ENCODE assay signal across 14 cellular contexts in the genomic region with DNA sequence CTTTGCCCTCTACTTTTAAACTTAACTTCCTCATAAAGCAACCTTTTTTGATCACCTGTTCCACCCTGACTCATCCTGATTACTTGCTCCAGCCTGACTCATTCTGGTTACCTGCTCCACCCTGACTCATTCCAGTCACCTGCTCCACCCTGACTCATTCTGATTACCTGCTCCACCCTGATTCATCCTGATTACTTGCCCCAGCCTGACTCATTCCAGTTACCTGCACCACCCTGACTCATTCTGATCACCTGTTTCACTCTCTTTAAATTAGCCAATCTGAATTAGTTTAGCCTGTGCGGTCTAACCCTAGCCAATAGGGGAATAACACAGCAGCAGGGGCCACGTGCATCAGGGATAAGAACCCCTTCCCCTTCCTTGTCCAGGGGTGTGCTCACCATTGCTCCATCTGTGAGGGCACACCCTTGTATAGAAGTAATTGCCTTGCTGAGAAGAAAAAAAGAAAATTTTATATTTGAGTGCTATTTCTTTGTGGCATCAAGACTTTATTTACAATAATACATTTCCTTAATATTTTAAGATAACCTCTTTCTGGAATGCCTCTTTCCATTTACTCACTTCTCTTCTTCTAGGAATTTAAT. TPM values are rescaled to one million over a fixed set of nuclear protein-coding genes. Genes with fewer than 3 reads are reported as not detected.
A peak's percentile ranks its signal among the peaks of the same experiment; 100 is the strongest.
DNase-seq lines count a peak whose midpoint lies in the region; ATAC-seq and TF ChIP-seq lines count a peak whose summit lies in the region.
"Had no signal": no experiment of that assay in that cellular context is flagged by ENCODE, and none has a peak within 500 bp of the region (broad histone marks: within the 10 kb centered on the region; RNA-seq: fewer than 3 reads in every experiment).

No MANE protein-coding gene starts in this region.

- H3K36me3 Mint-ChIP-seq in activated naive CD8-positive, alpha-beta T cell treated with anti-CD3 and anti-CD28 coated beads for 36 hours: no peaks in the 10 kb centered on the region
- H3K36me3 Mint-ChIP-seq: activated naive CD8-positive, alpha-beta T cell treated with anti-CD3 and anti-CD28 coated beads, Interleukin-2, amount 10 ng/mL, durations not matched to agents 7 days and 5 days had no signal

- TF ChIP-seq CTCF in RWPE2 (IDR thresholded peaks at IDR 0.05; ENCODE audit: poor library complexity, severe bottlenecking) (no peak), smooth muscle cell (IDR thresholded peaks at IDR 0.05; ENCODE audit: borderline replicate concordance, insufficient read depth, poor library complexity, severe bottlenecking) (no peak)

- no peak overlapping the region for H3K4ac ChIP-seq in mesenchymal stem cell (ENCODE audit: low read depth in 1 of 2, low read length in 2 of 2)

- H3K4me2 ChIP-seq in smooth muscle cell: no peak overlapping the region
- no peak overlapping the region for H3K4me2 ChIP-seq in mesenchymal stem cell (ENCODE audit: low read length, poor library complexity, severe bottlenecking)

- H3K27me3 ChIP-seq in RWPE2 (ENCODE audit: insufficient read depth, poor library complexity, severe bottlenecking) (peaks cover 25% of the 10 kb centered on the region), smooth muscle cell (ENCODE audit: low read depth) (peaks cover 28% of the 10 kb centered on the region), mesenchymal stem cell (ENCODE audit: control insufficient read depth in 1 of 2, insufficient read depth in 1 of 2, low read length in 2 of 2) (peaks cover 20 to 72% of the 10 kb centered on the region in 2 experiments)
- H3K27me3 ChIP-seq: ovary had no signal

- CTCF ChIA-PET in HEK293T (lab: Yijun Ruan, JAX): no interaction called here

- H3K36me3 ChIP-seq in RWPE2 (ENCODE audit: low read depth): no peaks in the 10 kb centered on the region
- no peaks in the 10 kb centered on the region for H3K36me3 ChIP-seq in smooth muscle cell (ENCODE audit: low read depth)
- no peaks in the 10 kb centered on the region for H3K36me3 ChIP-seq in mesenchymal stem cell (ENCODE audit: control insufficient read depth in 1 of 2, insufficient read depth in 2 of 2, low read depth in 1 of 2, low read length in 2 of 2)
- H3K36me3 ChIP-seq: ovary had no signal

- no peak overlapping the region for H2BK12ac ChIP-seq in mesenchymal stem cell (ENCODE audit: low read length in 2 of 2)

- H3K9ac ChIP-seq in smooth muscle cell (ENCODE audit: low read depth): peak overlapping the region; percentile 29
- H3K9ac ChIP-seq in mesenchymal stem cell (ENCODE audit: low read length): no peak overlapping the region

- POLR2A ChIA-PET in HEK293T (lab: Yijun Ruan, JAX): no interaction called here

- peak; percentile 69 for ATAC-seq in RWPE2 (ENCODE audit: low read depth)

- peaks cover 31% of the 10 kb centered on the region for H3K27me3 Mint-ChIP-seq in activated naive CD8-positive, alpha-beta T cell treated with anti-CD3 and anti-CD28 coated beads for 36 hours

- H2AK5ac ChIP-seq in mesenchymal stem cell (ENCODE audit: low read length, severe bottlenecking): no peak overlapping the region

- H3K9me3 ChIP-seq in RWPE2 (ENCODE audit: severe bottlenecking) (peaks cover 4% of the 10 kb centered on the region), smooth muscle cell (replicated peaks; ENCODE audit: low read depth) (no peaks in the 10 kb centered on the region), mesenchymal stem cell (ENCODE audit: control insufficient read depth, low read length) (peaks cover 24% of the 10 kb centered on the region)

- H3K27ac ChIP-seq in RWPE2 (ENCODE audit: poor library complexity, severe bottlenecking): no peak overlapping the region
- H3K27ac ChIP-seq in smooth muscle cell (ENCODE audit: low read depth): peak overlapping the region; percentile 55
- no peak overlapping the region for H3K27ac ChIP-seq in mesenchymal stem cell (ENCODE audit: low read length, poor library complexity, severe bottlenecking)
- H3K27ac ChIP-seq: ovary, SK-N-MC had no signal

- WGBS in smooth muscle cell (ENCODE audit: low lambda C conversion rate): 70% methylated on average over 2 of the region's 2 CpGs
- WGBS in mesenchymal stem cell: 80% methylated on average over 2 of the region's 2 CpGs

- peaks cover 16% of the 10 kb centered on the region for H3K4me1 Mint-ChIP-seq in activated naive CD8-positive, alpha-beta T cell treated with anti-CD3 and anti-CD28 coated beads for 36 hours

- no peak overlapping the region for H3K4me3 Mint-ChIP-seq in activated naive CD8-positive, alpha-beta T cell treated with anti-CD3 and anti-CD28 coated beads for 36 hours
- H3K4me3 Mint-ChIP-seq: activated naive CD8-positive, alpha-beta T cell treated with anti-CD3 and anti-CD28 coated beads, Interleukin-2, amount 10 ng/mL, durations not matched to agents 7 days and 5 days; CD8-positive, alpha-beta memory T cell had no signal

- H3F3A ChIP-seq in smooth muscle cell (ENCODE audit: low read depth): no peaks in the 10 kb centered on the region

- DNase-seq in Daoy (ENCODE audit: low read depth): peak; percentile 34
- DNase-seq in RWPE2 (ENCODE audit: low spot score): peak; percentile 75
- peak; percentile 47 for DNase-seq in activated naive CD8-positive, alpha-beta T cell treated with anti-CD3 and anti-CD28 coated beads for 36 hours
- no peak for DNase-seq in smooth muscle cell (lab: John Stamatoyannopoulos, UW; ENCODE audit: unreplicated experiment)
- no peak for DNase-seq in NCI-H1105 (lab: John Stamatoyannopoulos, UW)
- DNase-seq in HEK293T (ENCODE audit: extremely low spot score): no peak
- no peak for DNase-seq in mesenchymal stem cell
- DNase-seq in dedifferentiated amniotic fluid mesenchymal stem cell (ENCODE audit: extremely low spot score): no peak
- DNase-seq: activated naive CD8-positive, alpha-beta T cell treated with anti-CD3 and anti-CD28 coated beads, Interleukin-2, amount 10 ng/mL, durations not matched to agents 7 days and 5 days; H7; NCI-H2107; ovary had no signal

- H3K14ac ChIP-seq in mesenchymal stem cell (ENCODE audit: low read length in 2 of 2): no peak overlapping the region

- no peak overlapping the region for H4K8ac ChIP-seq in mesenchymal stem cell (ENCODE audit: low read length)

- no peak overlapping the region for H4K91ac ChIP-seq in mesenchymal stem cell (ENCODE audit: low read length)

- H2BK5ac ChIP-seq in mesenchymal stem cell (ENCODE audit: low read depth, low read length, poor library complexity, severe bottlenecking): no peak overlapping the region

- no peak overlapping the region for H2BK120ac ChIP-seq in mesenchymal stem cell (ENCODE audit: low read depth, low read length)

- peaks cover 14% of the 10 kb centered on the region for H3K9me3 Mint-ChIP-seq in activated naive CD8-positive, alpha-beta T cell treated with anti-CD3 and anti-CD28 coated beads for 36 hours

- no peak overlapping the region for H2BK15ac ChIP-seq in mesenchymal stem cell (ENCODE audit: low read depth, poor library complexity, severe bottlenecking)

- peak overlapping the region; percentile 22 for H3K27ac Mint-ChIP-seq in activated naive CD8-positive, alpha-beta T cell treated with anti-CD3 and anti-CD28 coated beads for 36 hours
- H3K27ac Mint-ChIP-seq: activated naive CD8-positive, alpha-beta T cell treated with anti-CD3 and anti-CD28 coated beads, Interleukin-2, amount 10 ng/mL, durations not matched to agents 7 days and 5 days had no signal

- H3K79me2 ChIP-seq in smooth muscle cell (ENCODE audit: low read depth): no peaks in the 10 kb centered on the region

- no peak overlapping the region for H3K4me3 ChIP-seq in RWPE2 (ENCODE audit: severe bottlenecking)
- H3K4me3 ChIP-seq in smooth muscle cell: no peak overlapping the region
- H3K4me3 ChIP-seq in mesenchymal stem cell (ENCODE audit: insufficient read depth in 1 of 2, low read depth in 1 of 2, low read length in 2 of 2): no peak overlapping the region
- H3K4me3 ChIP-seq: ovary, SK-N-MC had no signal

- no peaks in the 10 kb centered on the region for H4K20me1 ChIP-seq in smooth muscle cell (ENCODE audit: low read depth)

- H2AFZ ChIP-seq in smooth muscle cell (ENCODE audit: low read depth) (no peak overlapping the region), mesenchymal stem cell (ENCODE audit: low read depth, low read length) (no peak overlapping the region)

- H3K23ac ChIP-seq in mesenchymal stem cell (ENCODE audit: low read length in 2 of 2): no peak overlapping the region

- H3K4me1 ChIP-seq in RWPE2 (ENCODE audit: insufficient read depth, poor library complexity, severe bottlenecking) (no peaks in the 10 kb centered on the region), smooth muscle cell (ENCODE audit: low read depth) (no peaks in the 10 kb centered on the region), mesenchymal stem cell (ENCODE audit: control insufficient read depth, insufficient read depth, low read depth, low read length) (no peaks in the 10 kb centered on the region)

- H3K79me1 ChIP-seq in mesenchymal stem cell (replicated peaks; ENCODE audit: low read length, poor library complexity, severe bottlenecking): no peaks in the 10 kb centered on the region

- no peak overlapping the region for H3K18ac ChIP-seq in mesenchymal stem cell (ENCODE audit: low read depth in 1 of 2, low read length in 2 of 2)

TF ChIP-seq in HEK293T, 16 proteins besides CTCF, POLR2A, EP300 and RAD21 (continues in another document):
- no peak for TF ChIP-seq SP1 (IDR thresholded peaks at IDR 0.05)
- TF ChIP-seq FOXA1 (IDR thresholded peaks at IDR 0.05): no peak
- no peak for TF ChIP-seq LEF1 (IDR thresholded peaks at IDR 0.05; ENCODE audit: borderline replicate concordance)
- no peak for TF ChIP-seq FOXK2 (IDR thresholded peaks at IDR 0.05)
- TF ChIP-seq L3MBTL2 (conservative IDR thresholded peaks at IDR 0.05): no peak
- no peak for TF ChIP-seq TARDBP (IDR thresholded peaks at IDR 0.05)
- no peak for TF ChIP-seq HDGF (IDR thresholded peaks at IDR 0.05; ENCODE audit: borderline replicate concordance)
- no peak for TF ChIP-seq NFRKB (IDR thresholded peaks at IDR 0.05)
- TF ChIP-seq ZNF384 (IDR thresholded peaks at IDR 0.05): no peak
- TF ChIP-seq ELF4 (IDR thresholded peaks at IDR 0.05): no peak
- no peak for TF ChIP-seq ARNT (IDR thresholded peaks at IDR 0.05)
- TF ChIP-seq CTBP1 (IDR thresholded peaks at IDR 0.05; ENCODE audit: borderline replicate concordance): no peak
- TF ChIP-seq FOXM1 (IDR thresholded peaks at IDR 0.05; ENCODE audit: borderline replicate concordance): no peak

RNA-seq across cellular contexts. Expression of gene HLA-G, which starts 17.9 kb away (rescaled TPM):
- total RNA-seq in Daoy (2014; rRNA removed; shearing (Covaris generic)): not detected in 2 replicates
- total RNA-seq in activated naive CD8-positive, alpha-beta T cell treated with anti-CD3 and anti-CD28 coated beads for 36 hours: 1 to 10 TPM in 1 of 2 experiments, under 1 TPM in 1; 0.93 to 1.4 TPM
- 0.22 and 0.36 TPM in 2 replicates for total RNA-seq in smooth muscle cell
- polyA plus RNA-seq in smooth muscle cell: 1.7 and 3.5 TPM in 2 replicates
- polyA plus RNA-seq in mesenchymal stem cell (2013, experiment 1 of 2): not detected
- not detected for polyA plus RNA-seq in mesenchymal stem cell (2013, experiment 2 of 2)

Comparison
In these comparisons a context has a peak if more than half of its experiments do, and no peak if none do; other contexts are left out.
1. DNase-seq: peak in Daoy (single experiment), RWPE2 (single experiment) and activated naive CD8-positive, alpha-beta T cell treated with anti-CD3 and anti-CD28 coated beads for 36 hours (single experiment); none in smooth muscle cell (single experiment), NCI-H1105 (single experiment), HEK293T (single experiment), mesenchymal stem cell (single experiment) and dedifferentiated amniotic fluid mesenchymal stem cell (single experiment).